Comparison of ENCODE assay signal across 7 cellular contexts in the genomic region with DNA sequence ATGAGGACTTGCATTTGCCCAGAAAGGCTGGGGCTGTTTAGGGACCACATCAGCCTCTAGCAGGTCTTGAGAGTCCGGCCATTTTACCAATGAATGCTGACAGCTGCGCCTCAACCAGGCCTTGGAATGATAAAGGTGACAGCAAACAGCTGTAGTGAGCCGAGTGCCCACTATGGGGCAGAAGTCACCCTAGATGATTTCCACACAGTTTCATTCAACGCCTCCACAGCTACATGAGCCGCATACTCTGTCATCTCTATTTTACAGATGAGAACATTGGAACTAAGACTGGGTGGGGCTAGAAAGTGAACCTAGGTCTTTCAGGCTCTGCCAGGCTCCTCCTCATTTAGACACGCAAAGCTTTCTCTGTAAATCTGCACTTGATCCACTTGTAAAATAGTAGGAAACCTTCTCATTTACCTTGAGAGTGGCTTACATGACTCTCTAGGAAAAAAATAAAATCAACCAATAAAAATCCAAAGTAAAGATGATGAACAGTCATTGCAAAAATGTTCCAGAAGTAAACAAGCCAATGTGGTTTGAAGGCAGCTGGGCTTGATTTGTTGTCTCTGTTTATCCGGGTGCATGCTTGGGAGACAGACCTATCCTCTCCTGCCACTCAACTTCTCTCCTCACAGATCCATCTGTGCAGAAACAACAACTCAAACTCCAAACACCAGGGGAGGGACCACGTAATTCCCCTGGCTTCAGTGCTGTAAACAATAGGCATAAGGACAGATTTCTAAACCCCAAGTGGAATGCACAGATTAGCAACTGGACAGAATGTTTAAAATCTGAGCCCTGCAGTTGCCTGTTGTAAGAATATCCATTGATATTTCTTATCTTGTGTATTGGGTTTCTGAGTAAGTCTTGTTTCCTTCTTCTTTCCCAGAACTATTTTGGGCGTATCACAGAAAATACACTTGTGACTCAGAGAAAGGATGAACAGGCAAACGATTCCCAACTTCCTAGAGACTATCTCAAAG. TPM values are rescaled to one million over a fixed set of nuclear protein-coding genes. Genes with fewer than 3 reads are reported as not detected.
DNase-seq lines count a peak whose midpoint lies in the region; ATAC-seq and TF ChIP-seq lines count a peak whose summit lies in the region.

No MANE protein-coding gene starts in this region.

- no peaks in the 10 kb centered on the region for H3K27me3 ChIP-seq in OCI-LY1 (ENCODE audit: insufficient read depth, low read length)

- no peaks in the 10 kb centered on the region for H3K9me3 ChIP-seq in OCI-LY1 (ENCODE audit: low read length)

- H3K36me3 ChIP-seq in OCI-LY1 (ENCODE audit: insufficient read depth, low read length), result peaks cover 87% of the 10 kb centered on the region

- H2AFZ ChIP-seq in OCI-LY1 (ENCODE audit: low read length), result no peak overlapping the region

- peaks cover 16% of the 10 kb centered on the region for H3K4me1 ChIP-seq in OCI-LY1 (ENCODE audit: insufficient read depth, low read length, severe bottlenecking)

- no peaks in the 10 kb centered on the region for H4K20me1 ChIP-seq in OCI-LY1 (ENCODE audit: insufficient read depth, low read length)

- ATAC-seq in HG03521 (IDR thresholded peaks at IDR 0.05; ENCODE audit: unreplicated experiment) (peak; percentile 50), Right ventricle myocardium superior (ENCODE audit: poor library complexity) (peak; percentile 85)

- no peaks in the 10 kb centered on the region for H3K79me2 ChIP-seq in OCI-LY1 (ENCODE audit: insufficient read depth, low read length)

- no peaks in the 10 kb centered on the region; the same call in 1 of the 2 replicates for H3F3A ChIP-seq in OCI-LY1 (ENCODE audit: insufficient read depth, low read length)

- DNase-seq in GM12865 (ENCODE audit: low read depth) (peak; percentile 72), Right ventricle myocardium superior (peak; percentile 57), pulmonary artery endothelial cell (ENCODE audit: low read depth, low spot score) (peak; percentile 43), DMS114 treated with DMSO at 0.1 percent for 48 hours (lab: John Stamatoyannopoulos, UW; ENCODE audit: unreplicated experiment) (no peak)
- DNase-seq in activated naive CD4-positive, alpha-beta T cell treated with anti-CD3 and anti-CD28 coated beads, Interleukin-2, amount 50 U/mL, for 16 hours, result peak; percentile 36

- peak; percentile 46 for TF ChIP-seq CTCF in GM12865 (IDR thresholded peaks at IDR 0.05; ENCODE audit: insufficient read depth, low read depth, low read length, missing control alignments)
- TF ChIP-seq CTCF in OCI-LY1 (IDR thresholded peaks at IDR 0.05; ENCODE audit: low read length), result peak; percentile 75

- no peak overlapping the region for H3K4me2 ChIP-seq in OCI-LY1 (ENCODE audit: low read length)

- no peaks in the 10 kb centered on the region for H3K9me2 ChIP-seq in OCI-LY1 (ENCODE audit: low read depth, low read length)

- H3K27ac ChIP-seq in OCI-LY1 (ENCODE audit: low read depth, low read length, poor library complexity, severe bottlenecking), result peak overlapping the region; percentile 37

- no peak overlapping the region for H3K9ac ChIP-seq in OCI-LY1 (ENCODE audit: low read length)

- no peak overlapping the region for H3K4me3 ChIP-seq in GM12865 (ENCODE audit: low read depth, low read length)
- no peak overlapping the region for H3K4me3 ChIP-seq in OCI-LY1 (ENCODE audit: low read depth, low read length, poor library complexity, severe bottlenecking)

- intact Hi-C loops in Right ventricle myocardium superior (cut with DNase I), result loop anchor here (5.0 kb wide), 1 partner anchor 317 kb away; no protein-coding TSS in a partner anchor

RNA-seq across cellular contexts. Expression of gene LDHAL6B, which starts 31.5 kb away (rescaled TPM):
- total RNA-seq in Right ventricle myocardium superior (not detected), pulmonary artery endothelial cell (not detected in 2 replicates)
